Comparison of ENCODE assay signal across 1 cellular context in genomic region chr3:104461431-104461830, GRCh38.
TF ChIP-seq lines count a peak whose summit lies in the region.

No MANE protein-coding gene starts in this region.

TF ChIP-seq in WTC11, 78 proteins besides CTCF, POLR2A, EP300 and RAD21:
- no peak for TF ChIP-seq PREB (CRISPR knock-in tag; IDR thresholded peaks at IDR 0.05; ENCODE audit: borderline replicate concordance)
- TF ChIP-seq MAX (CRISPR knock-in tag; IDR thresholded peaks at IDR 0.05), result no peak
- TF ChIP-seq NFATC4 (CRISPR knock-in tag; IDR thresholded peaks at IDR 0.05), result no peak
- TF ChIP-seq ETV6 (CRISPR knock-in tag; IDR thresholded peaks at IDR 0.05), result no peak
- no peak for TF ChIP-seq AR (CRISPR knock-in tag; IDR thresholded peaks at IDR 0.05)
- TF ChIP-seq MXD4 (CRISPR knock-in tag; IDR thresholded peaks at IDR 0.05; ENCODE audit: borderline replicate concordance), result no peak
- TF ChIP-seq JUN (CRISPR knock-in tag; IDR thresholded peaks at IDR 0.05), result no peak
- no peak for TF ChIP-seq HMGXB4 (CRISPR knock-in tag; IDR thresholded peaks at IDR 0.05)
- no peak for TF ChIP-seq ZNF317 (CRISPR knock-in tag; IDR thresholded peaks at IDR 0.05; ENCODE audit: borderline replicate concordance, low read depth)
- TF ChIP-seq E2F1 (CRISPR knock-in tag; IDR thresholded peaks at IDR 0.05), result no peak
- TF ChIP-seq ZNF423 (CRISPR knock-in tag; IDR thresholded peaks at IDR 0.05), result no peak
- no peak for TF ChIP-seq NFE2L1 (CRISPR knock-in tag; IDR thresholded peaks at IDR 0.05)
- no peak for TF ChIP-seq PRRX2 (CRISPR knock-in tag; IDR thresholded peaks at IDR 0.05)
- no peak for TF ChIP-seq FOXP4 (CRISPR knock-in tag; IDR thresholded peaks at IDR 0.05)
